19 cellular contexts compared by ENCODE assay signal in genomic region chr14:59249029-59249428, GRCh38.
"Had no signal": no experiment of that assay in that cellular context is flagged by ENCODE, and none has a peak within 500 bp of the region (broad histone marks: within the 10 kb centered on the region; RNA-seq: fewer than 3 reads in every experiment).

No MANE protein-coding gene starts in this region.

- H3K4me3 Mint-ChIP-seq: activated naive CD4-positive, alpha-beta T cell treated with anti-CD3 and anti-CD28 coated beads for 36 hours; activated T-helper 17 cell treated with anti-CD3 and anti-CD28 coated beads, Interleukin-2, amount 50 U/mL, for 72 hours; T-helper 2 cell treated with Interferon-gamma antibody and Interleukin-4, amounts not matched to agents 5 μg/mL and 100 μg/mL, for 36 hours had no signal

- H3K4me1 ChIP-seq: colonic mucosa had no signal

- H3K27ac Mint-ChIP-seq: activated naive CD4-positive, alpha-beta T cell treated with anti-CD3 and anti-CD28 coated beads for 36 hours; activated T-helper 17 cell treated with anti-CD3 and anti-CD28 coated beads, Interleukin-2, amount 50 U/mL, for 72 hours; T-helper 2 cell treated with Interferon-gamma antibody and Interleukin-4, amounts not matched to agents 5 μg/mL and 100 μg/mL, for 36 hours had no signal

- H3K9me3 Mint-ChIP-seq: activated T-helper 17 cell treated with anti-CD3 and anti-CD28 coated beads, Interleukin-2, amount 50 U/mL, for 72 hours; T-helper 2 cell treated with Interferon-gamma antibody and Interleukin-4, amounts not matched to agents 5 μg/mL and 100 μg/mL, for 36 hours had no signal

- H3K9ac ChIP-seq: parathyroid adenoma had no signal

- H2AFZ ChIP-seq: parathyroid adenoma had no signal

- H3K27me3 ChIP-seq: colonic mucosa, neutrophil, transverse colon, vagina had no signal

- H3K4me3 ChIP-seq: colonic mucosa, lower lobe of right lung, transverse colon, vagina had no signal

- DNase-seq: activated naive CD4-positive, alpha-beta T cell treated with anti-CD3 and anti-CD28 coated beads for 36 hours; activated T-cell treated with anti-CD3 and anti-CD28 coated beads for 4 hours; caudate nucleus; colonic mucosa; hippocampal formation; kidney glomerular epithelial cell; lower lobe of right lung; midbrain; small intestine; stimulated activated CD4-positive, alpha-beta T cell treated with anti-CD3 and anti-CD28 coated beads, Interleukin-4, amount 100 ng/mL, for 24 hours; stimulated activated naive CD4-positive, alpha-beta T cell treated with Interleukin-2 at 50 U/mL for 16 hours; substantia nigra; transverse colon had no signal

- ATAC-seq: activated T-helper 17 cell treated with anti-CD3 and anti-CD28 coated beads, Interleukin-2, amount 50 U/mL, for 72 hours; esophagus mucosa had no signal

- H3K27ac ChIP-seq: colonic mucosa, lower lobe of right lung, neutrophil, parathyroid adenoma, vagina had no signal

- H3K36me3 ChIP-seq: colonic mucosa, lower lobe of right lung, neutrophil, transverse colon, vagina had no signal

- H3K9me3 ChIP-seq: colonic mucosa, lower lobe of right lung, neutrophil, transverse colon, vagina had no signal

- H3K27me3 Mint-ChIP-seq: activated T-helper 17 cell treated with anti-CD3 and anti-CD28 coated beads, Interleukin-2, amount 50 U/mL, for 72 hours had no signal
